Comparison of ENCODE assay signal across 1 cellular context in genomic region chr21:43691086-43691795, GRCh38.
TF ChIP-seq lines count a peak whose summit lies in the region.

No MANE protein-coding gene starts in this region.

TF ChIP-seq in GM12878, 131 proteins besides CTCF, POLR2A, EP300 and RAD21:
- TF ChIP-seq NR2C2 (IDR thresholded peaks at IDR 0.05; ENCODE audit: borderline replicate concordance, control insufficient read depth, insufficient read length, low read depth), result no peak
- no peak for TF ChIP-seq HCFC1 (IDR thresholded peaks at IDR 0.05; ENCODE audit: low read length)
- TF ChIP-seq CBX5 (IDR thresholded peaks at IDR 0.05; ENCODE audit: low read depth), result no peak
- TF ChIP-seq ZNF622 (IDR thresholded peaks at IDR 0.05), result no peak
- no peak for TF ChIP-seq GATAD2B (conservative IDR thresholded peaks at IDR 0.05; ENCODE audit: low read depth)
